In the genomic region with DNA sequence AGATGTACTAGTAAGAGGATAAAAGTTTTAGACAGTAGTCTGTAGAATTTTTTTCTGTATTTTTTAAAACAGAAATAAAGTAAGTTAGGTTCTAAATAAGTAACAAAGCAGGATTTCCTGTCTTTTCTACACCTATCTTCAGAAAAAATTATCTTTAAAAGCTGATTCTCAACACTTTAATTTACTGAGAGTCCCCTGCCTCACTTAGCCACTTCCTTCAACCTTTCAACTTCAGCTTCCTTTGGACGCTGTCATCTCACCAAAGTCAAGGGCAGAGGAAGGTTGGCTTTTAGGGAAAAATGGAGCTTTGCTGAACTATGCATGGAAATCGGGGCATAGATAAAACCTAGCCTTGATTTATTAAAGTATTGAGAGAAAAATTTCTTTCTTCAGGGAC, we compare ENCODE assay signal across 1 cellular context.
TF ChIP-seq lines count a peak whose summit lies in the region.

No MANE protein-coding gene starts in this region.

TF ChIP-seq in GM12878, 131 proteins besides CTCF, POLR2A, EP300 and RAD21 (continued from another document):
- TF ChIP-seq, protein P1, sequence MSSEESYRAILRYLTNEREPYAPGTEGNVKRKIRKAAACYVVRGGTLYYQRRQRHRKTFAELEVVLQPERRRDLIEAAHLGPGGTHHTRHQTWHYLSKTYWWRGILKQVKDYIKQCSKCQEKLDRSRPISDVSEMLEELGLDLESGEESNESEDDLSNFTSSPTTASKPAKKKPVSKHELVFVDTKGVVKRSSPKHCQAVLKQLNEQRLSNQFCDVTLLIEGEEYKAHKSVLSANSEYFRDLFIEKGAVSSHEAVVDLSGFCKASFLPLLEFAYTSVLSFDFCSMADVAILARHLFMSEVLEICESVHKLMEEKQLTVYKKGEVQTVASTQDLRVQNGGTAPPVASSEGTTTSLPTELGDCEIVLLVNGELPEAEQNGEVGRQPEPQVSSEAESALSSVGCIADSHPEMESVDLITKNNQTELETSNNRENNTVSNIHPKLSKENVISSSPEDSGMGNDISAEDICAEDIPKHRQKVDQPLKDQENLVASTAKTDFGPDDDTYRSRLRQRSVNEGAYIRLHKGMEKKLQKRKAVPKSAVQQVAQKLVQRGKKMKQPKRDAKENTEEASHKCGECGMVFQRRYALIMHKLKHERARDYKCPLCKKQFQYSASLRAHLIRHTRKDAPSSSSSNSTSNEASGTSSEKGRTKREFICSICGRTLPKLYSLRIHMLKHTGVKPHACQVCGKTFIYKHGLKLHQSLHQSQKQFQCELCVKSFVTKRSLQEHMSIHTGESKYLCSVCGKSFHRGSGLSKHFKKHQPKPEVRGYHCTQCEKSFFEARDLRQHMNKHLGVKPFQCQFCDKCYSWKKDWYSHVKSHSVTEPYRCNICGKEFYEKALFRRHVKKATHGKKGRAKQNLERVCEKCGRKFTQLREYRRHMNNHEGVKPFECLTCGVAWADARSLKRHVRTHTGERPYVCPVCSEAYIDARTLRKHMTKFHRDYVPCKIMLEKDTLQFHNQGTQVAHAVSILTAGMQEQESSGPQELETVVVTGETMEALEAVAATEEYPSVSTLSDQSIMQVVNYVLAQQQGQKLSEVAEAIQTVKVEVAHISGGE (CRISPR knock-in tag; IDR thresholded peaks at IDR 0.05): no peak
- TF ChIP-seq MYC (IDR thresholded peaks at IDR 0.05; ENCODE audit: insufficient read depth, insufficient read length, insufficient replicate concordance, low read length, severe bottlenecking): no peak
- TF ChIP-seq ASH2L (IDR thresholded peaks at IDR 0.05; ENCODE audit: borderline replicate concordance, low read depth): no peak
- no peak for TF ChIP-seq SMAD5 (IDR thresholded peaks at IDR 0.05; ENCODE audit: low read depth)
- TF ChIP-seq PML (IDR thresholded peaks at IDR 0.05; ENCODE audit: low read length): no peak
- TF ChIP-seq, protein P2, sequence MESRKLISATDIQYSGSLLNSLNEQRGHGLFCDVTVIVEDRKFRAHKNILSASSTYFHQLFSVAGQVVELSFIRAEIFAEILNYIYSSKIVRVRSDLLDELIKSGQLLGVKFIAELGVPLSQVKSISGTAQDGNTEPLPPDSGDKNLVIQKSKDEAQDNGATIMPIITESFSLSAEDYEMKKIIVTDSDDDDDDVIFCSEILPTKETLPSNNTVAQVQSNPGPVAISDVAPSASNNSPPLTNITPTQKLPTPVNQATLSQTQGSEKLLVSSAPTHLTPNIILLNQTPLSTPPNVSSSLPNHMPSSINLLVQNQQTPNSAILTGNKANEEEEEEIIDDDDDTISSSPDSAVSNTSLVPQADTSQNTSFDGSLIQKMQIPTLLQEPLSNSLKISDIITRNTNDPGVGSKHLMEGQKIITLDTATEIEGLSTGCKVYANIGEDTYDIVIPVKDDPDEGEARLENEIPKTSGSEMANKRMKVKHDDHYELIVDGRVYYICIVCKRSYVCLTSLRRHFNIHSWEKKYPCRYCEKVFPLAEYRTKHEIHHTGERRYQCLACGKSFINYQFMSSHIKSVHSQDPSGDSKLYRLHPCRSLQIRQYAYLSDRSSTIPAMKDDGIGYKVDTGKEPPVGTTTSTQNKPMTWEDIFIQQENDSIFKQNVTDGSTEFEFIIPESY (IDR thresholded peaks at IDR 0.05): no peak
- TF ChIP-seq, protein P3, sequence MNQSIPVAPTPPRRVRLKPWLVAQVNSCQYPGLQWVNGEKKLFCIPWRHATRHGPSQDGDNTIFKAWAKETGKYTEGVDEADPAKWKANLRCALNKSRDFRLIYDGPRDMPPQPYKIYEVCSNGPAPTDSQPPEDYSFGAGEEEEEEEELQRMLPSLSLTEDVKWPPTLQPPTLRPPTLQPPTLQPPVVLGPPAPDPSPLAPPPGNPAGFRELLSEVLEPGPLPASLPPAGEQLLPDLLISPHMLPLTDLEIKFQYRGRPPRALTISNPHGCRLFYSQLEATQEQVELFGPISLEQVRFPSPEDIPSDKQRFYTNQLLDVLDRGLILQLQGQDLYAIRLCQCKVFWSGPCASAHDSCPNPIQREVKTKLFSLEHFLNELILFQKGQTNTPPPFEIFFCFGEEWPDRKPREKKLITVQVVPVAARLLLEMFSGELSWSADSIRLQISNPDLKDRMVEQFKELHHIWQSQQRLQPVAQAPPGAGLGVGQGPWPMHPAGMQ (IDR thresholded peaks at IDR 0.05; ENCODE audit: borderline replicate concordance): no peak
- no peak for TF ChIP-seq POU2F2 (IDR thresholded peaks at IDR 0.05; ENCODE audit: borderline replicate concordance, low read depth, low read length)
- TF ChIP-seq, protein P4, sequence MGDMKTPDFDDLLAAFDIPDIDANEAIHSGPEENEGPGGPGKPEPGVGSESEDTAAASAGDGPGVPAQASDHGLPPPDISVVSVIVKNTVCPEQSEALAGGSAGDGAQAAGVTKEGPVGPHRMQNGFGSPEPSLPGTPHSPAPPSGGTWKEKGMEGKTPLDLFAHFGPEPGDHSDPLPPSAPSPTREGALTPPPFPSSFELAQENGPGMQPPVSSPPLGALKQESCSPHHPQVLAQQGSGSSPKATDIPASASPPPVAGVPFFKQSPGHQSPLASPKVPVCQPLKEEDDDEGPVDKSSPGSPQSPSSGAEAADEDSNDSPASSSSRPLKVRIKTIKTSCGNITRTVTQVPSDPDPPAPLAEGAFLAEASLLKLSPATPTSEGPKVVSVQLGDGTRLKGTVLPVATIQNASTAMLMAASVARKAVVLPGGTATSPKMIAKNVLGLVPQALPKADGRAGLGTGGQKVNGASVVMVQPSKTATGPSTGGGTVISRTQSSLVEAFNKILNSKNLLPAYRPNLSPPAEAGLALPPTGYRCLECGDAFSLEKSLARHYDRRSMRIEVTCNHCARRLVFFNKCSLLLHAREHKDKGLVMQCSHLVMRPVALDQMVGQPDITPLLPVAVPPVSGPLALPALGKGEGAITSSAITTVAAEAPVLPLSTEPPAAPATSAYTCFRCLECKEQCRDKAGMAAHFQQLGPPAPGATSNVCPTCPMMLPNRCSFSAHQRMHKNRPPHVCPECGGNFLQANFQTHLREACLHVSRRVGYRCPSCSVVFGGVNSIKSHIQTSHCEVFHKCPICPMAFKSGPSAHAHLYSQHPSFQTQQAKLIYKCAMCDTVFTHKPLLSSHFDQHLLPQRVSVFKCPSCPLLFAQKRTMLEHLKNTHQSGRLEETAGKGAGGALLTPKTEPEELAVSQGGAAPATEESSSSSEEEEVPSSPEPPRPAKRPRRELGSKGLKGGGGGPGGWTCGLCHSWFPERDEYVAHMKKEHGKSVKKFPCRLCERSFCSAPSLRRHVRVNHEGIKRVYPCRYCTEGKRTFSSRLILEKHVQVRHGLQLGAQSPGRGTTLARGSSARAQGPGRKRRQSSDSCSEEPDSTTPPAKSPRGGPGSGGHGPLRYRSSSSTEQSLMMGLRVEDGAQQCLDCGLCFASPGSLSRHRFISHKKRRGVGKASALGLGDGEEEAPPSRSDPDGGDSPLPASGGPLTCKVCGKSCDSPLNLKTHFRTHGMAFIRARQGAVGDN (IDR thresholded peaks at IDR 0.05): no peak
- TF ChIP-seq MTA2 (IDR thresholded peaks at IDR 0.05; ENCODE audit: low read depth): no peak
- no peak for TF ChIP-seq SP1 (IDR thresholded peaks at IDR 0.05; ENCODE audit: low read depth, low read length)
- TF ChIP-seq CREM (IDR thresholded peaks at IDR 0.05; ENCODE audit: low read depth): no peak
- no peak for TF ChIP-seq SUPT20H (IDR thresholded peaks at IDR 0.05; ENCODE audit: borderline replicate concordance, control insufficient read depth, low read depth, low read length)
- TF ChIP-seq SIX5 (IDR thresholded peaks at IDR 0.05; ENCODE audit: low read depth, low read length, severe bottlenecking): no peak
